ENCODE assay signal across 26 cellular contexts in the genomic region with DNA sequence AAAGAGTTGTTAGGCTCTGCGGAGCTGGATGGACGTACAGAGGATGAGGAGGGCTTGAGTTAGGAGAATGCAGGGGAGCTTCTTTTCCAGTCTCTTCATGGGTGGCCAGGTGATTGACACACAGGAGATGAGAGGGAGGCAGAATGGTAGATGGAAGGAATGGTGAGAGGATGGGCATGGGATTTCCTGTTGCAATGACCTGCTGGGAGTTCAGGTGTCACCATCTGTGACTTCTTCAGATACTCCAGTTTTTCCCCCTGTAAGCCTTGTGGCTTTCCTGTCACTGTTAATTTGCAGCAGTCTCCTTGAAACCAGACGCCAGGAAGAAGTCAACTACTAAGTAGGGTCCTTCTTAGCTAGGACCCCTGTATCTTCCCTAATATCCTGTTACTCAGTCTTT.
A peak's percentile ranks its signal among the peaks of the same experiment; 100 is the strongest.
DNase-seq lines count a peak whose midpoint lies in the region; ATAC-seq and TF ChIP-seq lines count a peak whose summit lies in the region.
"Had no signal": no experiment of that assay in that cellular context is flagged by ENCODE, and none has a peak within 500 bp of the region (broad histone marks: within the 10 kb centered on the region; RNA-seq: fewer than 3 reads in every experiment).

No MANE protein-coding gene starts in this region.

- no peak overlapping the region for H3K14ac ChIP-seq in neuronal stem cell (ENCODE audit: low read length)

- H2BK15ac ChIP-seq in neuronal stem cell (ENCODE audit: low read length): no peak overlapping the region

- H3K27ac ChIP-seq in neuronal stem cell (replicated peaks; ENCODE audit: low read length): no peak overlapping the region
- no peak overlapping the region for H3K27ac ChIP-seq in endodermal cell (ENCODE audit: low read depth, low read length)
- H3K27ac ChIP-seq: KMS-11, SJCRH30 had no signal

- peak; percentile 78 for DNase-seq in NCI-H69 (lab: John Stamatoyannopoulos, UW)
- peak; percentile 62 for DNase-seq in cerebellar cortex (ENCODE audit: low spot score)
- DNase-seq in neuronal stem cell (ENCODE audit: low spot score): no peak
- no peak for DNase-seq in endodermal cell
- no peak for DNase-seq in activated naive CD4-positive, alpha-beta T cell (lab: John Stamatoyannopoulos, UW)
- DNase-seq in NAMALWA (ENCODE audit: low spot score): no peak
- DNase-seq: Caco-2; CD8-positive, alpha-beta T cell; DMS79; EL; GF-D8; HCEC 1CT; NCI-H1092; NCI-H1417 treated with DMSO at 0.1 percent for 48 hours; NCI-H1694 treated with DMSO at 0.1 percent for 48 hours; NCI-H2081; NCI-H2171; NCI-H524; NCI-H774; SJCRH30 had no signal

- no peak overlapping the region for H2BK5ac ChIP-seq in neuronal stem cell (ENCODE audit: low read length)

- no peaks in the 10 kb centered on the region for H3K36me3 Mint-ChIP-seq in endodermal cell (ENCODE audit: low read depth)
- H3K36me3 Mint-ChIP-seq: CD8-positive, alpha-beta T cell; IgD-negative memory B cell had no signal

- H3K23ac ChIP-seq in neuronal stem cell (ENCODE audit: low read depth, low read length, poor library complexity): no peak overlapping the region

- no peaks in the 10 kb centered on the region for H3K9me3 Mint-ChIP-seq in endodermal cell
- H3K9me3 Mint-ChIP-seq: CD8-positive, alpha-beta T cell had no signal

- H3K36me3 ChIP-seq in neuronal stem cell (replicated peaks in 1 of 2; ENCODE audit: control insufficient read depth in 2 of 2, insufficient read depth in 2 of 2, low read length in 2 of 2): no peaks in the 10 kb centered on the region
- no peaks in the 10 kb centered on the region for H3K36me3 ChIP-seq in endodermal cell (ENCODE audit: control insufficient read depth, insufficient read depth, low read length)
- H3K36me3 ChIP-seq: SJCRH30 had no signal

- no CpG with 5 or more reads among the region's 3 CpGs for WGBS in neuronal stem cell (ENCODE audit: extremely low coverage in 2 of 2, insufficient read length in 2 of 2, insufficient replicate concordance in 1 of 2), 2 donors
- WGBS in endodermal cell (ENCODE audit: insufficient coverage in 1 of 2, insufficient read length in 1 of 2), 2 experiments: 86 to 94% methylated on average over 2 to 3 of the region's 3 CpGs

- H3K4me1 Mint-ChIP-seq in endodermal cell: no peaks in the 10 kb centered on the region
- H3K4me1 Mint-ChIP-seq: IgD-negative memory B cell had no signal

- no peak overlapping the region for H3K4me2 ChIP-seq in neuronal stem cell (ENCODE audit: insufficient read depth, low read length, poor library complexity, severe bottlenecking)
- H3K4me2 ChIP-seq: A549, KMS-11 had no signal

- no peak for TF ChIP-seq CTCF in endodermal cell (conservative IDR thresholded peaks at IDR 0.05)

- H2AK5ac ChIP-seq in neuronal stem cell (ENCODE audit: low read depth, low read length): no peak overlapping the region

- ATAC-seq in HG02884 (IDR thresholded peaks at IDR 0.05; ENCODE audit: unreplicated experiment): no peak
- ATAC-seq: A549; CD8-positive, alpha-beta T cell; Right ventricle myocardium inferior; SK-N-SH treated with all-trans-retinoic acid at 6 μM for 48 hours had no signal

- H3K4ac ChIP-seq in neuronal stem cell (ENCODE audit: low read length): no peak overlapping the region

- no peak overlapping the region for H4K8ac ChIP-seq in neuronal stem cell (ENCODE audit: low read depth, low read length)

- no peak overlapping the region for H3K4me3 ChIP-seq in neuronal stem cell (ENCODE audit: low read length in 2 of 2)
- H3K4me3 ChIP-seq in endodermal cell (ENCODE audit: low read length): no peak overlapping the region
- H3K4me3 ChIP-seq: A549, SJCRH30 had no signal

- H3K4me1 ChIP-seq in neuronal stem cell (ENCODE audit: control insufficient read depth in 2 of 2, insufficient read depth in 1 of 2, low read depth in 1 of 2, low read length in 2 of 2) (peaks cover 5 to 11% of the 10 kb centered on the region in 2 donors), endodermal cell (ENCODE audit: control insufficient read depth, insufficient read depth, low read length) (no peaks in the 10 kb centered on the region)

- no peaks in the 10 kb centered on the region for H3K79me1 ChIP-seq in neuronal stem cell (ENCODE audit: low read depth, low read length)

- H3K4me3 Mint-ChIP-seq in endodermal cell: no peak overlapping the region
- H3K4me3 Mint-ChIP-seq: CD8-positive, alpha-beta T cell; IgD-negative memory B cell had no signal

- H3K18ac ChIP-seq in neuronal stem cell (ENCODE audit: low read length): peak overlapping the region; percentile 2

- H3K27me3 ChIP-seq in neuronal stem cell (ENCODE audit: control insufficient read depth in 3 of 3, insufficient read depth in 3 of 3, low read depth in 1 of 3, low read length in 3 of 3): no peaks in the 10 kb centered on the region
- H3K27me3 ChIP-seq in endodermal cell (ENCODE audit: control insufficient read depth, insufficient read depth, low read length, poor library complexity, severe bottlenecking): no peaks in the 10 kb centered on the region
- H3K27me3 ChIP-seq: SJCRH30 had no signal

- H3K27me3 Mint-ChIP-seq in endodermal cell (ENCODE audit: insufficient read depth): no peaks in the 10 kb centered on the region
- H3K27me3 Mint-ChIP-seq: IgD-negative memory B cell had no signal

- no peak overlapping the region for H3K27ac Mint-ChIP-seq in endodermal cell
- H3K27ac Mint-ChIP-seq: CD8-positive, alpha-beta T cell; IgD-negative memory B cell had no signal

- no peak overlapping the region for H2BK12ac ChIP-seq in neuronal stem cell (ENCODE audit: low read length)

- H3K9ac ChIP-seq in neuronal stem cell (ENCODE audit: low read depth, low read length, poor library complexity): no peak overlapping the region
- no peak overlapping the region for H3K9ac ChIP-seq in endodermal cell (ENCODE audit: extremely low read depth, low read length, poor library complexity, severe bottlenecking)
- H3K9ac ChIP-seq: KMS-11 had no signal

- H4K91ac ChIP-seq in neuronal stem cell (ENCODE audit: low read depth, low read length, poor library complexity): no peak overlapping the region

- H2BK120ac ChIP-seq in neuronal stem cell (ENCODE audit: low read depth, low read length): no peak overlapping the region

- H3K9me3 ChIP-seq in neuronal stem cell (replicated peaks in 1 of 2; ENCODE audit: control insufficient read depth in 2 of 2, insufficient read depth in 1 of 2, low read depth in 1 of 2, low read length in 2 of 2) (peaks cover 0 to 10% of the 10 kb centered on the region in 2 donors), endodermal cell (ENCODE audit: control insufficient read depth, low read length) (no peaks in the 10 kb centered on the region)
- H3K9me3 ChIP-seq: A549, SJCRH30 had no signal

- H2AFZ ChIP-seq in neuronal stem cell (ENCODE audit: low read length): no peak overlapping the region

Comparison
In these comparisons a context has a peak if more than half of its experiments do, and no peak if none do; other contexts are left out.
1. DNase-seq: peak in NCI-H69 (single experiment) and cerebellar cortex (single experiment); none in neuronal stem cell (single experiment), endodermal cell (single experiment), activated naive CD4-positive, alpha-beta T cell (0 of 4) and NAMALWA (single experiment).